ENCODE assay signal across 1 cellular context in genomic region chr14:75236897-75237296, GRCh38.
TF ChIP-seq lines count a peak whose summit lies in the region.

No MANE protein-coding gene starts in this region.

TF ChIP-seq in WTC11, 78 proteins besides CTCF, POLR2A, EP300 and RAD21 (continued from another document):
- TF ChIP-seq ATF6 (CRISPR knock-in tag; IDR thresholded peaks at IDR 0.05) (no peak), RORB (CRISPR knock-in tag; IDR thresholded peaks at IDR 0.05) (no peak), ERG (CRISPR knock-in tag; IDR thresholded peaks at IDR 0.05) (no peak), ZNF671 (CRISPR knock-in tag; IDR thresholded peaks at IDR 0.05) (no peak), MAX (CRISPR knock-in tag; IDR thresholded peaks at IDR 0.05) (no peak), ELF4 (CRISPR knock-in tag; IDR thresholded peaks at IDR 0.05; ENCODE audit: low read depth) (no peak), NR2C2 (CRISPR knock-in tag; IDR thresholded peaks at IDR 0.05) (no peak), USF2 (CRISPR knock-in tag; IDR thresholded peaks at IDR 0.05) (no peak), MXD4 (CRISPR knock-in tag; IDR thresholded peaks at IDR 0.05; ENCODE audit: borderline replicate concordance) (no peak), ZNF512 (CRISPR knock-in tag; IDR thresholded peaks at IDR 0.05; ENCODE audit: borderline replicate concordance) (no peak), E2F4 (CRISPR knock-in tag; IDR thresholded peaks at IDR 0.05; ENCODE audit: borderline replicate concordance, low read depth) (no peak), IRF1 (CRISPR knock-in tag; IDR thresholded peaks at IDR 0.05) (no peak), NR1H2 (CRISPR knock-in tag; IDR thresholded peaks at IDR 0.05) (no peak), CREM (CRISPR knock-in tag; IDR thresholded peaks at IDR 0.05) (no peak)
TF ChIP-seq in WTC11: peak in this region for 0.
